In the genomic region with DNA sequence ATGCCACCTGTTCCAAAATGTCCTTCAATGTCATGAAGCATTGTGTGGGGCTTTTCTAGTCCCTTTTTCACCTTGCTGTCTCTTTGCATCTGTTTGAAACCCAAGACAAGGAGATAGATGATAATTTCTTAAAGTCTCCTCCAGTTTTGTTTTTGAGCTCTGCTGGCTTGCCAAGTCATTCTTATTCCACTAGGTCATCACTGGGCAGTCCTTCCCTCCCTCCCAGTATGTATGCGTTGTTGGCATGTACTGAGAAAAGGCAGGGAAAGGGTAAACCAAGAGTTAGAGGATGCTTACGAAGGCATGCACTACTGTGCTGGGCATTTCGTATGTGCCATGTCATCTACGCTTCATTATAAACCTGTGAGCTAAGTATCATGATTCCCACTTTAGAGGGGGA, we compare ENCODE assay signal across 23 cellular contexts.
DNase-seq lines count a peak whose midpoint lies in the region; ATAC-seq, FAIRE-seq and TF ChIP-seq lines count a peak whose summit lies in the region.
"Had no signal": no experiment of that assay in that cellular context is flagged by ENCODE, and none has a peak within 500 bp of the region (broad histone marks: within the 10 kb centered on the region; RNA-seq: fewer than 3 reads in every experiment).

No MANE protein-coding gene starts in this region.

- TF ChIP-seq EP300 in stomach (IDR thresholded peaks at IDR 0.05), result no peak

- no peak overlapping the region for H2AFZ ChIP-seq in astrocyte (ENCODE audit: low read depth, low read length)

- H3K79me2 ChIP-seq in astrocyte (ENCODE audit: insufficient read depth, low read length), result peaks cover 99% of the 10 kb centered on the region

- H3K4me3 ChIP-seq in astrocyte (ENCODE audit: insufficient read depth, low read depth, low read length), result no peak overlapping the region
- no peak overlapping the region for H3K4me3 ChIP-seq in foreskin fibroblast (ENCODE audit: low read depth in 1 of 2, low read length in 2 of 2)
- no peak overlapping the region for H3K4me3 ChIP-seq in stomach
- H3K4me3 ChIP-seq: heart right ventricle had no signal

- H3K36me3 Mint-ChIP-seq in astrocyte (ENCODE audit: low read depth, unreplicated experiment) (no peaks in the 10 kb centered on the region), WTC11 (no peaks in the 10 kb centered on the region)

- peak overlapping the region; percentile 39 for H3K4me2 ChIP-seq in astrocyte (ENCODE audit: low read length)

- H3K27ac ChIP-seq in astrocyte (ENCODE audit: low read depth, low read length) (no peak overlapping the region), stomach (peak overlapping the region in 3 of 5 donors; percentile 71 to 80 (median 75))

- ATAC-seq in GM19452 (IDR thresholded peaks at IDR 0.05; ENCODE audit: unreplicated experiment) (no peak), WTC11 (no peak)
- ATAC-seq: activated CD4-positive, CD25-positive, alpha-beta regulatory T cell treated with anti-CD3 and anti-CD28 coated beads, Interleukin-2, amount 50 U/mL, for 24 hours; heart right ventricle; Right ventricle myocardium inferior had no signal

- H3K4me3 Mint-ChIP-seq in astrocyte (ENCODE audit: unreplicated experiment) (peak overlapping the region; percentile 0), WTC11 (no peak overlapping the region)
- H3K4me3 Mint-ChIP-seq: neural crest cell; stimulated activated naive CD8-positive, alpha-beta T cell treated with anti-CD3 and anti-CD28 coated beads, Interleukin-15, Interleukin-2, amounts not matched to agents 100 ng/mL and 50 ng/mL, for 24 hours had no signal

- peaks cover 51% of the 10 kb centered on the region for H3K4me1 Mint-ChIP-seq in astrocyte (ENCODE audit: low read depth, unreplicated experiment)
- H3K4me1 Mint-ChIP-seq in WTC11, result peaks cover 20% of the 10 kb centered on the region

- H3K36me3 ChIP-seq in astrocyte (ENCODE audit: insufficient read depth, low read length) (no peaks in the 10 kb centered on the region), stomach (no peaks in the 10 kb centered on the region)
- H3K36me3 ChIP-seq: heart right ventricle had no signal

- no peak for TF ChIP-seq CTCF in astrocyte (IDR thresholded peaks at IDR 0.05; ENCODE audit: insufficient read depth, low read depth, low read length)
- TF ChIP-seq CTCF in foreskin fibroblast (IDR thresholded peaks at IDR 0.05; ENCODE audit: low read depth, low read length), result no peak
- no peak for TF ChIP-seq CTCF in stomach (IDR thresholded peaks at IDR 0.05)
- no peak for TF ChIP-seq CTCF in WTC11 (IDR thresholded peaks at IDR 0.05)

- peak overlapping the region; percentile 72 for H3K27ac Mint-ChIP-seq in astrocyte (ENCODE audit: unreplicated experiment)
- H3K27ac Mint-ChIP-seq in WTC11, result no peak overlapping the region
- H3K27ac Mint-ChIP-seq: stimulated activated naive CD8-positive, alpha-beta T cell treated with anti-CD3 and anti-CD28 coated beads, Interleukin-15, Interleukin-2, amounts not matched to agents 100 ng/mL and 50 ng/mL, for 24 hours had no signal

- peaks cover 85% of the 10 kb centered on the region for H4K20me1 ChIP-seq in astrocyte (ENCODE audit: insufficient read depth, low read length)

- peaks cover 29% of the 10 kb centered on the region for H3K4me1 ChIP-seq in astrocyte (ENCODE audit: insufficient read depth, low read length)
- H3K4me1 ChIP-seq in stomach, result peaks cover 4 to 73% (median 34%) of the 10 kb centered on the region in 4 donors

- H3K9ac ChIP-seq in astrocyte (ENCODE audit: low read length), result no peak overlapping the region

- CTCF ChIA-PET in WTC11 (lab: Charles Lee), result no interaction called here

- 61 to 93% (median 86%) methylated on average over 4 of the region's 4 CpGs for WGBS in stomach, 5 donors

- POLR2A ChIA-PET in WTC11 (lab: Charles Lee), result no interaction called here

- DNase-seq in GM03348 (ENCODE audit: low spot score) (peak; percentile 58), astrocyte (ENCODE audit: low read depth) (peak; percentile 81), foreskin fibroblast (peak; percentile 59 to 82), stomach (no peak), NCI-H1930 (lab: John Stamatoyannopoulos, UW) (no peak), OCI-M1 (lab: John Stamatoyannopoulos, UW) (no peak), WTC11 (ENCODE audit: low spot score) (no peak)
- DNase-seq: activated effector memory CD4-positive, alpha-beta T cell treated with Interleukin-2 at 50 U/mL for 16 hours; AML-193; amniotic stem cell; COR-L47; heart right ventricle; mammary epithelial cell; MM.1S; NCI-H187; NCI-H510A had no signal

- H3K27me3 ChIP-seq in astrocyte (ENCODE audit: insufficient read depth, low read length) (no peaks in the 10 kb centered on the region), stomach (no peaks in the 10 kb centered on the region)
- H3K27me3 ChIP-seq: heart right ventricle had no signal

- intact Hi-C loops in stomach (cut with DNase I; ENCODE audit: low total_unique reads), result no loop called here

- H3K9me3 ChIP-seq in astrocyte (ENCODE audit: insufficient read depth, low read depth, low read length) (no peaks in the 10 kb centered on the region), stomach (no peaks in the 10 kb centered on the region)
- H3K9me3 ChIP-seq: heart right ventricle had no signal

- H3K9me3 Mint-ChIP-seq in astrocyte (ENCODE audit: unreplicated experiment), result no peaks in the 10 kb centered on the region
- H3K9me3 Mint-ChIP-seq in WTC11, result no peaks in the 10 kb centered on the region
- H3K9me3 Mint-ChIP-seq: neural crest cell; stimulated activated naive CD8-positive, alpha-beta T cell treated with anti-CD3 and anti-CD28 coated beads, Interleukin-15, Interleukin-2, amounts not matched to agents 100 ng/mL and 50 ng/mL, for 24 hours had no signal

- no peaks in the 10 kb centered on the region for H3K27me3 Mint-ChIP-seq in astrocyte (ENCODE audit: low read depth, unreplicated experiment)
- H3K27me3 Mint-ChIP-seq in WTC11 (ENCODE audit: low read depth), result no peaks in the 10 kb centered on the region; the same call in 1 of the 2 replicates
- H3K27me3 Mint-ChIP-seq: stimulated activated naive CD8-positive, alpha-beta T cell treated with anti-CD3 and anti-CD28 coated beads, Interleukin-15, Interleukin-2, amounts not matched to agents 100 ng/mL and 50 ng/mL, for 24 hours had no signal

- no peak for TF ChIP-seq POLR2A in stomach (IDR thresholded peaks at IDR 0.05)

- peak; percentile 65 for FAIRE-seq in astrocyte (lab: Jason Lieb, UNC)
- FAIRE-seq: colon, islet of Langerhans had no signal

TF ChIP-seq in WTC11, 78 proteins besides CTCF, POLR2A, EP300 and RAD21 (continues in another document):
- TF ChIP-seq, protein P1, sequence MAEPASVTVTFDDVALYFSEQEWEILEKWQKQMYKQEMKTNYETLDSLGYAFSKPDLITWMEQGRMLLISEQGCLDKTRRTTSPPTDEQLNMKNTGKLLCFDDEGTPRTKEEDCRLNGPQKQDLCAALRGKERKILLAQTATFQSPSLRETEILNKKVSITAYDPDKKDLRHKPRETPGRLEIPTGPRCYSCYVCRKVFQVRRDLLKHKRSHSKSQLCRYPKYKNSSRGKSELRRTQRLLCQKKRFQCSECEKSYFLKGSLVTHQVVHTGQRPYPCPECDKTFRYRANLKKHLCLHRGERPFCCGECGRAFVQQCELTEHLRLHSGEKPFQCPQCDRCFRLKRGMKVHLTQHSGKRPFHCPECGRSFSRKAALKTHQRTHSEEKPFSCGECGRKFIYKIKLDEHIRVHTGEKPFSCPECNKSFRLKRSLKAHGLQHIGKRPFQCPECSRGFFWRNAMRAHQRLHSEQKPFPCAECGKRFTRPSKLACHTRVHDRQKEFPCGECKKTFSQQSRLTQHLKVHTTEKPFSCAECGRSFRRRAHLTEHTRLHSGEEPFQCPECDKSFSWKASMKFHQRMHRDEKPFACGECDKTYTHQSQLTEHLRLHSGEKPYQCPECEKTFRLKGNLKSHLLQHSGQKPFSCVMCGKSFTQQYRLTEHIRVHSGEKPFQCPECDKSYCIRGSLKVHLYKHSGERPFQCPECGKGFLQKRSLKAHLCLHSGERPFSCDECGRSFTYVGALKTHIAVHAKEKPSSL (CRISPR knock-in tag; conservative IDR thresholded peaks at IDR 0.05), result no peak
- TF ChIP-seq NR1H2 (CRISPR knock-in tag; IDR thresholded peaks at IDR 0.05), result no peak
- TF ChIP-seq GTF2I (CRISPR knock-in tag; conservative IDR thresholded peaks at IDR 0.05), result no peak
- TF ChIP-seq, protein P2, sequence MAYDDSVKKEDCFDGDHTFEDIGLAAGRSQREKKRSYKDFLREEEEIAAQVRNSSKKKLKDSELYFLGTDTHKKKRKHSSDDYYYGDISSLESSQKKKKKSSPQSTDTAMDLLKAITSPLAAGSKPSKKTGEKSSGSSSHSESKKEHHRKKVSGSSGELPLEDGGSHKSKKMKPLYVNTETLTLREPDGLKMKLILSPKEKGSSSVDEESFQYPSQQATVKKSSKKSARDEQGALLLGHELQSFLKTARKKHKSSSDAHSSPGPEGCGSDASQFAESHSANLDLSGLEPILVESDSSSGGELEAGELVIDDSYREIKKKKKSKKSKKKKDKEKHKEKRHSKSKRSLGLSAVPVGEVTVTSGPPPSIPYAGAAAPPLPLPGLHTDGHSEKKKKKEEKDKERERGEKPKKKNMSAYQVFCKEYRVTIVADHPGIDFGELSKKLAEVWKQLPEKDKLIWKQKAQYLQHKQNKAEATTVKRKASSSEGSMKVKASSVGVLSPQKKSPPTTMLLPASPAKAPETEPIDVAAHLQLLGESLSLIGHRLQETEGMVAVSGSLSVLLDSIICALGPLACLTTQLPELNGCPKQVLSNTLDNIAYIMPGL (CRISPR knock-in tag; IDR thresholded peaks at IDR 0.05), result no peak
- TF ChIP-seq, protein P3, sequence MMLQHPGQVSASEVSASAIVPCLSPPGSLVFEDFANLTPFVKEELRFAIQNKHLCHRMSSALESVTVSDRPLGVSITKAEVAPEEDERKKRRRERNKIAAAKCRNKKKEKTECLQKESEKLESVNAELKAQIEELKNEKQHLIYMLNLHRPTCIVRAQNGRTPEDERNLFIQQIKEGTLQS (CRISPR knock-in tag; conservative IDR thresholded peaks at IDR 0.05), result no peak
- TF ChIP-seq RORB (CRISPR knock-in tag; IDR thresholded peaks at IDR 0.05), result no peak
- TF ChIP-seq, protein P4, sequence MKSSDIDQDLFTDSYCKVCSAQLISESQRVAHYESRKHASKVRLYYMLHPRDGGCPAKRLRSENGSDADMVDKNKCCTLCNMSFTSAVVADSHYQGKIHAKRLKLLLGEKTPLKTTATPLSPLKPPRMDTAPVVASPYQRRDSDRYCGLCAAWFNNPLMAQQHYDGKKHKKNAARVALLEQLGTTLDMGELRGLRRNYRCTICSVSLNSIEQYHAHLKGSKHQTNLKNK (CRISPR knock-in tag; IDR thresholded peaks at IDR 0.05), result no peak
- TF ChIP-seq FOXJ3 (CRISPR knock-in tag; IDR thresholded peaks at IDR 0.05; ENCODE audit: borderline replicate concordance), result no peak

Comparison
In these comparisons a context has a peak if more than half of its experiments do, and no peak if none do; other contexts are left out.
1. DNase-seq: peak in GM03348 (single experiment), astrocyte (single experiment) and foreskin fibroblast (2 of 2); none in stomach (single experiment), NCI-H1930 (0 of 2), OCI-M1 (single experiment) and WTC11 (single experiment).